16 cellular contexts compared by ENCODE assay signal in genomic region chr16:9969580-9969979, GRCh38.
A peak's percentile ranks its signal among the peaks of the same experiment; 100 is the strongest.
DNase-seq lines count a peak whose midpoint lies in the region; ATAC-seq and TF ChIP-seq lines count a peak whose summit lies in the region.
"Had no signal": no experiment of that assay in that cellular context is flagged by ENCODE, and none has a peak within 500 bp of the region (broad histone marks: within the 10 kb centered on the region; RNA-seq: fewer than 3 reads in every experiment).

No MANE protein-coding gene starts in this region.

- H3K27me3 Mint-ChIP-seq in effector memory CD8-positive, alpha-beta T cell = no peaks in the 10 kb centered on the region

- no peaks in the 10 kb centered on the region for H3K4me1 Mint-ChIP-seq in effector memory CD8-positive, alpha-beta T cell (ENCODE audit: low read depth in 2 of 2)

- intact Hi-C loops in esophagus muscularis mucosa (cut with DNase I) = no loop called here

- no peak for TF ChIP-seq POLR2A in esophagus muscularis mucosa (IDR thresholded peaks at IDR 0.05; ENCODE audit: low read depth)

- in situ Hi-C loops in SK-MEL-5 (cut with HindIII; ENCODE audit: low pct_unique_long_range_greater_than_20kb, low sequenced_read_pairs) = no loop called here

- ATAC-seq in effector memory CD8-positive, alpha-beta T cell (replicated peaks) = no peak
- no peak for ATAC-seq in GM19452 (IDR thresholded peaks at IDR 0.05; ENCODE audit: unreplicated experiment)
- ATAC-seq: A549, K562, SK-N-SH treated with all-trans-retinoic acid at 6 μM for 48 hours had no signal

- H3K27ac Mint-ChIP-seq in effector memory CD8-positive, alpha-beta T cell = no peak overlapping the region

- no peaks in the 10 kb centered on the region for H3K4me1 ChIP-seq in esophagus muscularis mucosa
- H3K4me1 ChIP-seq: A549 had no signal

- TF ChIP-seq CTCF in GM12864 (IDR thresholded peaks at IDR 0.05; ENCODE audit: low read depth, low read length, missing control alignments) = peak; percentile 16
- TF ChIP-seq CTCF in esophagus muscularis mucosa (IDR thresholded peaks at IDR 0.05) = no peak

- H3K27ac ChIP-seq in esophagus muscularis mucosa (replicated peaks in 1 of 4) = no peak overlapping the region
- H3K27ac ChIP-seq: A549 had no signal

- DNase-seq in GM12864 (ENCODE audit: low read depth) (no peak), SK-MEL-5 (ENCODE audit: low read depth, low spot score) (peak; percentile 52), esophagus muscularis mucosa (ENCODE audit: extremely low spot score) (peak; percentile 74), pons (ENCODE audit: low spot score) (peak; percentile 67), EL (no peak), NCI-H1105 (lab: John Stamatoyannopoulos, UW) (no peak)
- no peak for DNase-seq in effector memory CD8-positive, alpha-beta T cell
- DNase-seq: DMS79, NCI-H1694, NCI-H446, NCI-H748 treated with DMSO at 0.1 percent for 48 hours, Right ventricle myocardium superior had no signal

- H3K9me3 Mint-ChIP-seq in effector memory CD8-positive, alpha-beta T cell = peaks cover 0 to 4% of the 10 kb centered on the region in 2 donors

- WGBS in esophagus muscularis mucosa = 95% methylated on average over 4 of the region's 4 CpGs

- H3K36me3 ChIP-seq in esophagus muscularis mucosa = no peaks in the 10 kb centered on the region

- no peaks in the 10 kb centered on the region for H3K36me3 Mint-ChIP-seq in effector memory CD8-positive, alpha-beta T cell (ENCODE audit: insufficient read depth)

- H3K4me3 ChIP-seq in GM12864 (ENCODE audit: low read depth, low read length) = no peak overlapping the region
- H3K4me3 ChIP-seq in esophagus muscularis mucosa = no peak overlapping the region
- H3K4me3 ChIP-seq: A549, K562 had no signal

- TF ChIP-seq EP300 in esophagus muscularis mucosa (IDR thresholded peaks at IDR 0.05) = no peak

- no peak overlapping the region for H3K4me3 Mint-ChIP-seq in effector memory CD8-positive, alpha-beta T cell

- no peaks in the 10 kb centered on the region for H3K27me3 ChIP-seq in esophagus muscularis mucosa

- no peaks in the 10 kb centered on the region for H3K9me3 ChIP-seq in esophagus muscularis mucosa
- H3K9me3 ChIP-seq: A549 had no signal

Comparison
In these comparisons a context has a peak if more than half of its experiments do, and no peak if none do; other contexts are left out.
1. DNase-seq: peak in SK-MEL-5 (single experiment), esophagus muscularis mucosa (single experiment) and pons (single experiment); none in GM12864 (single experiment), effector memory CD8-positive, alpha-beta T cell (0 of 3), EL (single experiment) and NCI-H1105 (single experiment).